ENCODE assay signal across 20 cellular contexts in the genomic region with DNA sequence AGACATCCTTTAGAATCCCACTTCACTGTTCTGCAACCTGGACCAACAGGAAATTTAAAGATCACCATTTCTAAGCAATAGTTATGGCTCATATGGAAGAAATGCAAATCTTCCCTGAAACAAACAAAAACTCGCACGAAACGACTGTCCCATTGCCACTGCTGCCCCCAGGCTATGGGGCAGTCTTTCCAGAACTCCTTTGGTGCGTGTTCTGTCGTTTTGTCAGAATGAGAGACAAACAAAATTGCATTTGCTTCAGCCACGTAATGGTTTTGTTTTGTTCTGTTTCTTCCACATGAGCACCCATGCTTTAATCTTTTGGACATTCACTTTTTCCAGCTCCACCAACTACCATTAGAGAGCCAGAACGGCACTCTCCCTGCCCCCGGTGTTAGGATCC.
"Had no signal": no experiment of that assay in that cellular context is flagged by ENCODE, and none has a peak within 500 bp of the region (broad histone marks: within the 10 kb centered on the region; RNA-seq: fewer than 3 reads in every experiment).

No MANE protein-coding gene starts in this region.

- H3K27me3 ChIP-seq: ovary, right lobe of liver, suprapubic skin, thyroid gland, upper lobe of left lung, vagina had no signal

- H3K4me1 ChIP-seq: lower lobe of right lung, right lobe of liver, upper lobe of left lung had no signal

- H3K4me3 Mint-ChIP-seq: memory B cell; stimulated activated effector memory CD8-positive, alpha-beta T cell treated with anti-CD3 and anti-CD28 coated beads, Interleukin-12 subunit alpha, Interleukin-12 subunit beta, amount 100 ng/mL, for 72 hours had no signal

- H3K27ac ChIP-seq: epithelial cell of prostate, esophagus muscularis mucosa, gastrocnemius medialis, left ventricle myocardium inferior, lower lobe of right lung, ovary, right lobe of liver, suprapubic skin, thyroid gland, upper lobe of left lung had no signal

- H3K9me3 ChIP-seq: esophagus muscularis mucosa, gastrocnemius medialis, left ventricle myocardium inferior, lower lobe of right lung, ovary, right lobe of liver, suprapubic skin, thyroid gland, upper lobe of left lung, vagina had no signal

- H3K36me3 ChIP-seq: esophagus muscularis mucosa, gastrocnemius medialis, left ventricle myocardium inferior, lower lobe of right lung, ovary, right lobe of liver, suprapubic skin, thyroid gland, upper lobe of left lung, vagina had no signal

- H3K36me3 Mint-ChIP-seq: memory B cell; stimulated activated effector memory CD8-positive, alpha-beta T cell treated with anti-CD3 and anti-CD28 coated beads, Interleukin-12 subunit alpha, Interleukin-12 subunit beta, amount 100 ng/mL, for 72 hours had no signal

- H3K27ac Mint-ChIP-seq: memory B cell; progenitor cell of endocrine pancreas; stimulated activated effector memory CD8-positive, alpha-beta T cell treated with anti-CD3 and anti-CD28 coated beads, Interleukin-12 subunit alpha, Interleukin-12 subunit beta, amount 100 ng/mL, for 72 hours had no signal

- H3K27me3 Mint-ChIP-seq: progenitor cell of endocrine pancreas had no signal

- H3K4me1 Mint-ChIP-seq: memory B cell; stimulated activated effector memory CD8-positive, alpha-beta T cell treated with anti-CD3 and anti-CD28 coated beads, Interleukin-12 subunit alpha, Interleukin-12 subunit beta, amount 100 ng/mL, for 72 hours had no signal

- H3K9me3 Mint-ChIP-seq: stimulated activated effector memory CD8-positive, alpha-beta T cell treated with anti-CD3 and anti-CD28 coated beads, Interleukin-12 subunit alpha, Interleukin-12 subunit beta, amount 100 ng/mL, for 72 hours had no signal

- ATAC-seq: gastrocnemius medialis; left cardiac atrium; lower lobe of right lung; right lobe of liver; stimulated activated effector memory CD8-positive, alpha-beta T cell treated with anti-CD3 and anti-CD28 coated beads, Interleukin-12 subunit alpha, Interleukin-12 subunit beta, amount 100 ng/mL, for 72 hours; stimulated activated naive CD8-positive, alpha-beta T cell treated with anti-CD3 and anti-CD28 coated beads, Interleukin-15, Interleukin-2, amounts not matched to agents 100 U/mL and 50 U/mL, for 24 hours had no signal

- DNase-seq: effector memory CD4-positive, alpha-beta T cell; gastrocnemius medialis; left cardiac atrium; left ventricle myocardium inferior; lower lobe of right lung; midbrain; right lobe of liver; stimulated activated CD4-positive, alpha-beta T cell treated with anti-CD3 and anti-CD28 coated beads, Interleukin-4, amount 100 ng/mL, for 1 hour; stimulated activated CD8-positive, alpha-beta memory T cell treated with anti-CD3 and anti-CD28 coated beads, Interleukin-4, amount 100 ng/mL, for 48 hours; stimulated activated naive CD8-positive, alpha-beta T cell treated with anti-CD3 and anti-CD28 coated beads, Interleukin-15, Interleukin-2, amounts not matched to agents 100 U/mL and 50 U/mL, for 24 hours; thyroid gland; upper lobe of left lung had no signal

- H3K4me3 ChIP-seq: esophagus muscularis mucosa, gastrocnemius medialis, left ventricle myocardium inferior, lower lobe of right lung, ovary, right lobe of liver, suprapubic skin, thyroid gland, upper lobe of left lung, vagina had no signal
